25 cellular contexts compared by ENCODE assay signal in the genomic region with DNA sequence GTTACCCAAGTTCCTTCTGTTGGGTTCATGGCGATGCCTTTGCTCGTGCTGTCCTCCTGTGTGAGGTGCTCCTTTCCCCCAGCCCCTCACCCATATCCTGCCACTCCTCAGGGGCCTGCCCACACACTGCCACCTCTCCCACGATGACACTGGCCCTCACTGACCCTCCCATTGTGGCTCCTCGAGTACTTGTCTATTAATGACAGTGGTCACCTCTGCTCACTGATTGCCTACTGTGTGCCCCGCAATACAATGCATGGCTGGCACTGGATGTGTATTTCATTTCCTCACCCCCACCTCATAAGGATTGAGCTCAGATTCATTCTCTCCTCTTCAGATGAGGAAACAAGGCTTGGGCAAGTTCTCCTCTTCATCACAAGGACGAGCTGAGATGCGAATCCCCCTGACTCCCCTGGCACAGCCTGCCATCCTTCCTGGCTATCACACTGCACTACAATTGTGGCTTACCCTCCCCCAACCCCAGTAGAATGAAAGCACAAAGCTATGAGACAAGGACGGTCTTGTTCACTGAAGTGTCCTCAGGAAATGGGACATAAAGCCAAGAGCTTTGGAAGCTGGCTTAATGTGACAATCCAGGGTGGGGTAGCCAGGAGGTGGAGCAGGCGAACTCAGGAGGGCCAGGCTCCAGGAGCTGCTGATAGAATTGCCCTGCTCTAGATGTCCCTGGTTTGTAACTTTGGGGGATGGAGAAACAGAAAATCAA.
"Had no signal": no experiment of that assay in that cellular context is flagged by ENCODE, and none has a peak within 500 bp of the region (broad histone marks: within the 10 kb centered on the region; RNA-seq: fewer than 3 reads in every experiment).

No MANE protein-coding gene starts in this region.

- H3K27me3 ChIP-seq: tibial artery had no signal

- H3K4me1 ChIP-seq: gastrocnemius medialis, lower lobe of right lung, prostate gland, suprapubic skin, tibial artery had no signal

- H3K36me3 ChIP-seq: gastrocnemius medialis, lower lobe of right lung, prostate gland, suprapubic skin, tibial artery had no signal

- H3K9me3 ChIP-seq: gastrocnemius medialis, lower lobe of right lung, mucosa of descending colon, prostate gland, suprapubic skin had no signal

- H3K4me3 ChIP-seq: coronary artery, dorsolateral prefrontal cortex, gastrocnemius medialis, lower lobe of right lung, mucosa of descending colon, prostate gland, smooth muscle cell, suprapubic skin, tibial artery had no signal

- H3K27ac ChIP-seq: coronary artery, dorsolateral prefrontal cortex, gastrocnemius medialis, lower lobe of right lung, prostate gland, suprapubic skin, tibial artery had no signal

- DNase-seq: activated B cell treated with CpG ODN at 0.5 μM for 24 hours; activated CD4-positive, alpha-beta T cell treated with anti-CD3 and anti-CD28 coated beads, Interleukin-2, amount 50 U/mL, for 1 hour; activated CD8-positive, alpha-beta memory T cell treated with anti-CD3 and anti-CD28 coated beads, Interleukin-2, amount 10 ng/mL, durations not matched to agents 7 days and 5 days; activated CD8-positive, alpha-beta T cell treated with anti-CD3 and anti-CD28 coated beads for 36 hours; activated naive CD4-positive, alpha-beta T cell; activated T-cell treated with anti-CD3 and anti-CD28 coated beads for 4 hours; activated T-cell treated with anti-CD3 and anti-CD28 coated beads, Interleukin-2, amount 50 U/mL, for 72 hours; cerebellar nuclear complex; effector memory CD4-positive, alpha-beta T cell; gastrocnemius medialis; hippocampal formation; lower lobe of right lung; mesendoderm; mucosa of descending colon; retina; stimulated activated CD4-positive, alpha-beta T cell treated with anti-CD3 and anti-CD28 coated beads, Interleukin-1b, Interleukin-23, amount 100 ng/mL, for 48 hours; stimulated activated naive CD4-positive, alpha-beta T cell; T-helper 1 cell had no signal

- ATAC-seq: activated CD8-positive, alpha-beta memory T cell treated with anti-CD3 and anti-CD28 coated beads, Interleukin-2, amount 10 ng/mL, durations not matched to agents 7 days and 5 days; activated CD8-positive, alpha-beta T cell treated with anti-CD3 and anti-CD28 coated beads for 36 hours; activated naive CD4-positive, alpha-beta T cell treated with anti-CD3 and anti-CD28 coated beads, Interleukin-2, amount 50 U/mL, for 72 hours; activated T-cell treated with anti-CD3 and anti-CD28 coated beads, Interleukin-2, amount 50 U/mL, for 72 hours; gastrocnemius medialis; lower lobe of right lung; mucosa of descending colon had no signal
